In the genomic region with DNA sequence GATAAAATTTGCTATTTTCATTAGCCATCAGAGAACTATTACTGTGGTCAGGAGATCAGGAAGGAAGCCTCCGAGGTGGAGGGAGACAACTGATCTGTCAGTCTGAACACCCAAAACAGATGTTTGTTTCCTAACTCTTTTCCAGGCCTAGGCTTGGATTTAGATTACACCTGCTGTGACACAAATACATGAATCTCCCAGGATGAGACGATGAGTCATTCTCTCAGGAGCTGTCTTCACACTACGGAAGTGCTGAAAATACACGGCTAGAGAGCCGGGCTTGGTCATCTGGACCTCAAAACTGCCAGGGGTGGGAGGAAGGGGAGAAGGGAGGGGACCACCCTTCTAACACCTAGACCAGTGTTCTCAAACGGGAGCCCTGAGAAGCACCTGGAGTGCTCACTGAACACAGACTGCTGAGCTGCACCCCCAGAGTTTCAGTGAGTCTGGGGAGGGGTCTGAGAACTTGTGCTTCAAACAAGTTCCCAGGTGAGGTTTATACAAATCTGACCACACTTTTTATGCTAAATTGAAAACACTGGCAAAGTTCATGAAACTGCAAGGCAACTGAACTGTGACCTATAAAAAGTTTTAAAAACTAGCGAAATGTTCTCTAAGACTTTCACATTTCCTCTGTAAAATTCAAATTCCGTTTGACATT, we compare ENCODE assay signal across 9 cellular contexts.
DNase-seq lines count a peak whose midpoint lies in the region; ATAC-seq and TF ChIP-seq lines count a peak whose summit lies in the region.
"Had no signal": no experiment of that assay in that cellular context is flagged by ENCODE, and none has a peak within 500 bp of the region (broad histone marks: within the 10 kb centered on the region; RNA-seq: fewer than 3 reads in every experiment).

No MANE protein-coding gene starts in this region.

- no peaks in the 10 kb centered on the region for H3K36me3 ChIP-seq in naive thymus-derived CD4-positive, alpha-beta T cell (ENCODE audit: control insufficient read depth in 2 of 3, insufficient read depth in 3 of 3, low read length in 3 of 3)
- H3K36me3 ChIP-seq in PC-9 (ENCODE audit: low read depth), result no peaks in the 10 kb centered on the region

- no peaks in the 10 kb centered on the region for H3K27me3 ChIP-seq in naive thymus-derived CD4-positive, alpha-beta T cell (ENCODE audit: control insufficient read depth in 2 of 2, insufficient read depth in 2 of 2, low read length in 2 of 2)
- no peaks in the 10 kb centered on the region for H3K27me3 ChIP-seq in PC-9 (ENCODE audit: insufficient read depth, low read depth)

- ATAC-seq in GM19395 (IDR thresholded peaks at IDR 0.05; ENCODE audit: unreplicated experiment) (peak; percentile 38), HG03103 (IDR thresholded peaks at IDR 0.05; ENCODE audit: low read depth, unreplicated experiment) (peak; percentile 20), WTC11 (peak; percentile 61)
- ATAC-seq in naive thymus-derived CD4-positive, alpha-beta T cell, result no peak

- H3F3A ChIP-seq in PC-9 (ENCODE audit: insufficient read depth, low read depth), result no peaks in the 10 kb centered on the region

- intact Hi-C loops in naive thymus-derived CD4-positive, alpha-beta T cell (cut with micrococcal nuclease), result no loop called here
- intact Hi-C loops in PC-9 (cut with micrococcal nuclease; ENCODE audit: unreplicated experiment), result loop anchor here (10.0 kb wide), 1 partner anchor 48 kb away; no protein-coding TSS in a partner anchor

- POLR2A ChIA-PET in WTC11 (lab: Charles Lee), result interaction anchor here (1.2 kb wide), 1 partner anchor 19 kb away, joined by 3 read pairs; no protein-coding TSS in a partner anchor
- POLR2A ChIA-PET in naive thymus-derived CD4-positive, alpha-beta T cell (lab: Charles Lee), result no interaction called here
- POLR2A ChIA-PET in PC-9 (lab: Charles Lee; ENCODE audit: unreplicated experiment), result no interaction called here

- peaks cover 3% of the 10 kb centered on the region for H3K9me3 Mint-ChIP-seq in WTC11
- H3K9me3 Mint-ChIP-seq in naive thymus-derived CD4-positive, alpha-beta T cell, result peaks cover 0 to 2% (median 0%) of the 10 kb centered on the region in 11 donors
- H3K9me3 Mint-ChIP-seq: central memory CD8-positive, alpha-beta T cell had no signal

- peaks cover 53% of the 10 kb centered on the region for H3K4me1 Mint-ChIP-seq in WTC11
- peaks cover 4 to 31% (median 5%) of the 10 kb centered on the region in 7 donors for H3K4me1 Mint-ChIP-seq in naive thymus-derived CD4-positive, alpha-beta T cell
- H3K4me1 Mint-ChIP-seq: central memory CD8-positive, alpha-beta T cell had no signal

- no peaks in the 10 kb centered on the region for H3K4me1 ChIP-seq in naive thymus-derived CD4-positive, alpha-beta T cell (ENCODE audit: control insufficient read depth in 2 of 2, insufficient read depth in 2 of 2, low read length in 2 of 2)
- H3K4me1 ChIP-seq in PC-9 (replicated peaks; ENCODE audit: insufficient read depth), result no peaks in the 10 kb centered on the region

- no peaks in the 10 kb centered on the region for H3K79me2 ChIP-seq in PC-9 (ENCODE audit: low read depth)

- CTCF ChIA-PET in WTC11 (lab: Charles Lee), result interaction anchor here (1.7 kb wide), 1 partner anchor 44 kb away, joined by 7 read pairs; no protein-coding TSS in a partner anchor
- CTCF ChIA-PET in naive thymus-derived CD4-positive, alpha-beta T cell (lab: Charles Lee), result no interaction called here
- CTCF ChIA-PET in PC-9 (lab: Charles Lee), result no interaction called here

- BruUV-seq in PC-9 (replicated peaks; lab: Mats Ljungman, UMichigan), result no TSS peak

- no peak overlapping the region for H3K4me3 ChIP-seq in naive thymus-derived CD4-positive, alpha-beta T cell (ENCODE audit: low read length)
- H3K4me3 ChIP-seq in PC-9, result no peak overlapping the region

- TF ChIP-seq CTCF in 22Rv1 (IDR thresholded peaks at IDR 0.05) (no peak), WTC11 (IDR thresholded peaks at IDR 0.05) (no peak), PC-9 (conservative IDR thresholded peaks at IDR 0.05) (no peak)

- no peaks in the 10 kb centered on the region for H3K9me3 ChIP-seq in naive thymus-derived CD4-positive, alpha-beta T cell (ENCODE audit: control insufficient read depth in 2 of 3, low read length in 3 of 3)
- no peaks in the 10 kb centered on the region for H3K9me3 ChIP-seq in PC-9 (ENCODE audit: insufficient read depth, low read depth)

- H3K9me2 ChIP-seq in PC-9 (ENCODE audit: insufficient read depth), result no peaks in the 10 kb centered on the region

- no peak overlapping the region for H3K4me2 ChIP-seq in PC-9

- H3K36me3 Mint-ChIP-seq in WTC11, result 0 out of 2 replicates have a peak, but pooled peaks cover 3% of the 10 kb centered on the region
- peaks cover 0 to 4% (median 0%) of the 10 kb centered on the region in 5 donors for H3K36me3 Mint-ChIP-seq in naive thymus-derived CD4-positive, alpha-beta T cell

- no peaks in the 10 kb centered on the region for H4K20me1 ChIP-seq in PC-9 (ENCODE audit: insufficient read depth)

- no peak overlapping the region for H2AFZ ChIP-seq in PC-9

- no peaks in the 10 kb centered on the region; the same call in 1 of the 2 replicates for H3K27me3 Mint-ChIP-seq in WTC11 (ENCODE audit: low read depth)
- H3K27me3 Mint-ChIP-seq in naive thymus-derived CD4-positive, alpha-beta T cell, result peaks cover 0 to 9% (median 0%) of the 10 kb centered on the region in 5 donors
- H3K27me3 Mint-ChIP-seq: central memory CD8-positive, alpha-beta T cell had no signal

- DNase-seq in WTC11 (ENCODE audit: low spot score) (no peak), NCI-H446 (lab: John Stamatoyannopoulos, UW) (no peak), PC-9 (no peak), NCI-H2227 (lab: John Stamatoyannopoulos, UW; ENCODE audit: unreplicated experiment) (no peak)
- DNase-seq in naive thymus-derived CD4-positive, alpha-beta T cell, result no peak

- H3K27ac ChIP-seq in 22Rv1 (peak overlapping the region; percentile 95), PC-9 (no peak overlapping the region)
- H3K27ac ChIP-seq in naive thymus-derived CD4-positive, alpha-beta T cell (ENCODE audit: low read depth, low read length), result no peak overlapping the region

- no peak overlapping the region for H3K4me3 Mint-ChIP-seq in WTC11
- H3K4me3 Mint-ChIP-seq in naive thymus-derived CD4-positive, alpha-beta T cell, result no peak overlapping the region
- H3K4me3 Mint-ChIP-seq: central memory CD8-positive, alpha-beta T cell had no signal

- H3K27ac Mint-ChIP-seq in WTC11, result peak overlapping the region; percentile 8; the same call in 1 of the 2 replicates
- H3K27ac Mint-ChIP-seq in naive thymus-derived CD4-positive, alpha-beta T cell, result no peak overlapping the region

TF ChIP-seq in WTC11, 78 proteins besides CTCF, POLR2A, EP300 and RAD21 (continues in another document):
- TF ChIP-seq, protein P1, sequence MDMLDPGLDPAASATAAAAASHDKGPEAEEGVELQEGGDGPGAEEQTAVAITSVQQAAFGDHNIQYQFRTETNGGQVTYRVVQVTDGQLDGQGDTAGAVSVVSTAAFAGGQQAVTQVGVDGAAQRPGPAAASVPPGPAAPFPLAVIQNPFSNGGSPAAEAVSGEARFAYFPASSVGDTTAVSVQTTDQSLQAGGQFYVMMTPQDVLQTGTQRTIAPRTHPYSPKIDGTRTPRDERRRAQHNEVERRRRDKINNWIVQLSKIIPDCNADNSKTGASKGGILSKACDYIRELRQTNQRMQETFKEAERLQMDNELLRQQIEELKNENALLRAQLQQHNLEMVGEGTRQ (CRISPR knock-in tag; IDR thresholded peaks at IDR 0.05), result no peak
- TF ChIP-seq FOXK1 (CRISPR knock-in tag; IDR thresholded peaks at IDR 0.05) (no peak), OVOL2 (CRISPR knock-in tag; IDR thresholded peaks at IDR 0.05; ENCODE audit: borderline replicate concordance) (no peak), ZNF396 (CRISPR knock-in tag; IDR thresholded peaks at IDR 0.05; ENCODE audit: borderline replicate concordance) (no peak), MXD4 (CRISPR knock-in tag; IDR thresholded peaks at IDR 0.05; ENCODE audit: borderline replicate concordance) (no peak), IRF2 (CRISPR knock-in tag; IDR thresholded peaks at IDR 0.05; ENCODE audit: borderline replicate concordance, low read depth) (no peak)
- TF ChIP-seq, protein P2, sequence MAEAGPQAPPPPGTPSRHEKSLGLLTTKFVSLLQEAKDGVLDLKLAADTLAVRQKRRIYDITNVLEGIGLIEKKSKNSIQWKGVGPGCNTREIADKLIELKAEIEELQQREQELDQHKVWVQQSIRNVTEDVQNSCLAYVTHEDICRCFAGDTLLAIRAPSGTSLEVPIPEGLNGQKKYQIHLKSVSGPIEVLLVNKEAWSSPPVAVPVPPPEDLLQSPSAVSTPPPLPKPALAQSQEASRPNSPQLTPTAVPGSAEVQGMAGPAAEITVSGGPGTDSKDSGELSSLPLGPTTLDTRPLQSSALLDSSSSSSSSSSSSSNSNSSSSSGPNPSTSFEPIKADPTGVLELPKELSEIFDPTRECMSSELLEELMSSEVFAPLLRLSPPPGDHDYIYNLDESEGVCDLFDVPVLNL (CRISPR knock-in tag; IDR thresholded peaks at IDR 0.05; ENCODE audit: borderline replicate concordance, low read depth), result no peak
- TF ChIP-seq, protein P3, sequence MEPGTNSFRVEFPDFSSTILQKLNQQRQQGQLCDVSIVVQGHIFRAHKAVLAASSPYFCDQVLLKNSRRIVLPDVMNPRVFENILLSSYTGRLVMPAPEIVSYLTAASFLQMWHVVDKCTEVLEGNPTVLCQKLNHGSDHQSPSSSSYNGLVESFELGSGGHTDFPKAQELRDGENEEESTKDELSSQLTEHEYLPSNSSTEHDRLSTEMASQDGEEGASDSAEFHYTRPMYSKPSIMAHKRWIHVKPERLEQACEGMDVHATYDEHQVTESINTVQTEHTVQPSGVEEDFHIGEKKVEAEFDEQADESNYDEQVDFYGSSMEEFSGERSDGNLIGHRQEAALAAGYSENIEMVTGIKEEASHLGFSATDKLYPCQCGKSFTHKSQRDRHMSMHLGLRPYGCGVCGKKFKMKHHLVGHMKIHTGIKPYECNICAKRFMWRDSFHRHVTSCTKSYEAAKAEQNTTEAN (CRISPR knock-in tag; IDR thresholded peaks at IDR 0.05), result no peak
- TF ChIP-seq, protein P4, sequence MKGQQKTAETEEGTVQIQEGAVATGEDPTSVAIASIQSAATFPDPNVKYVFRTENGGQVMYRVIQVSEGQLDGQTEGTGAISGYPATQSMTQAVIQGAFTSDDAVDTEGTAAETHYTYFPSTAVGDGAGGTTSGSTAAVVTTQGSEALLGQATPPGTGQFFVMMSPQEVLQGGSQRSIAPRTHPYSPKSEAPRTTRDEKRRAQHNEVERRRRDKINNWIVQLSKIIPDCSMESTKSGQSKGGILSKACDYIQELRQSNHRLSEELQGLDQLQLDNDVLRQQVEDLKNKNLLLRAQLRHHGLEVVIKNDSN (CRISPR knock-in tag; IDR thresholded peaks at IDR 0.05), result no peak
